In the genomic region with DNA sequence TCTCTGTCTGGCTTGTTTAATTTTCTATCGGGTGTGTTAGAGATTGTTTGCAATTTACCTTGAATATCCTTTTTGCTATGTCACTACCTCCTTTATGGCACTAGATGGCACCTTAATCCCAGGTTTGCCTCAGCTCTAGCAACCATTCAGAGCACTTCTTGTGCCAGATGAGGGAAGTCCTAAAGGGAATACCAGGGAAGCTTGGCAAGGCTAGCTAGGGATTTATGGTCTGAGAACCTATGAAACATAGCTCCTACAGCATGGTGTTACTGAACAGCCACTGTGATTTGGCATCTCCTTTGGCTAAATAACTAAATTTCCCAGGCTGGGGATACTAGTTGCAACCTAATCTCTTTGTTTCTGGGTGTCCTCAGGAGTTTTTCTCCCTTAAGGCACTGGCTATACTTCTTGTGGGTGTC, we compare ENCODE assay signal across 8 cellular contexts.
DNase-seq lines count a peak whose midpoint lies in the region; ATAC-seq and TF ChIP-seq lines count a peak whose summit lies in the region.

No MANE protein-coding gene starts in this region.

- peak; percentile 95 for ATAC-seq in GM23338
- peak; percentile 75 to 96 (median 88) for ATAC-seq in heart right ventricle

- no peak overlapping the region for H3K4me2 ChIP-seq in GM23338

- H3K27me3 ChIP-seq in GM23338 (ENCODE audit: insufficient read depth) (no peaks in the 10 kb centered on the region), NT2/D1 (ENCODE audit: insufficient read depth, insufficient read length) (no peaks in the 10 kb centered on the region), heart right ventricle (no peaks in the 10 kb centered on the region)

- DNase-seq in activated T-cell treated with anti-CD3 and anti-CD28 coated beads for 1 hour (ENCODE audit: low read depth) (peak; percentile 11), GM23338 (ENCODE audit: low spot score) (peak; percentile 85), KG1 (lab: John Stamatoyannopoulos, UW) (peak; percentile 42), NT2/D1 (ENCODE audit: low read depth, low spot score) (peak; percentile 77), heart right ventricle (peak in 1 of 2 donors; percentile 51), putamen (ENCODE audit: low spot score) (peak; percentile 59)
- no peak for DNase-seq in activated T-cell treated with anti-CD3 and anti-CD28 coated beads, Interleukin-2, amount 50 U/mL, for 24 hours
- DNase-seq in activated naive CD8-positive, alpha-beta T cell treated with anti-CD3 and anti-CD28 coated beads for 36 hours: peak; percentile 16

- H3K36me3 Mint-ChIP-seq in activated T-cell treated with anti-CD3 and anti-CD28 coated beads, Interleukin-2, amount 50 U/mL, for 24 hours (ENCODE audit: low read depth): no peaks in the 10 kb centered on the region
- H3K36me3 Mint-ChIP-seq in GM23338 (ENCODE audit: low read depth): no peaks in the 10 kb centered on the region
- H3K36me3 Mint-ChIP-seq in activated naive CD8-positive, alpha-beta T cell treated with anti-CD3 and anti-CD28 coated beads for 36 hours: no peaks in the 10 kb centered on the region

- intact Hi-C loops in heart right ventricle (cut with DNase I): loop anchor here in 8 of 10 donors (1.0 to 10.0 kb wide), 8 partner anchors 81 to 434 kb away; partner anchors contain the start of gene NIPSNAP2 (in 5 of the 8)

- H3F3A ChIP-seq in GM23338 (replicated peaks; ENCODE audit: low read depth): no peaks in the 10 kb centered on the region

- H3K9me3 ChIP-seq in NT2/D1 (ENCODE audit: insufficient read depth, low read length) (peaks cover 11% of the 10 kb centered on the region), heart right ventricle (peaks cover 0 to 9% (median 0%) of the 10 kb centered on the region in 11 donors)

- no peak overlapping the region for H2AFZ ChIP-seq in GM23338

- H3K9me3 Mint-ChIP-seq in activated T-cell treated with anti-CD3 and anti-CD28 coated beads, Interleukin-2, amount 50 U/mL, for 24 hours: no peaks in the 10 kb centered on the region
- no peaks in the 10 kb centered on the region; the same call in 2 of the 3 replicates for H3K9me3 Mint-ChIP-seq in GM23338
- H3K9me3 Mint-ChIP-seq in activated naive CD8-positive, alpha-beta T cell treated with anti-CD3 and anti-CD28 coated beads for 36 hours: peaks cover 2% of the 10 kb centered on the region

- no peak overlapping the region for H3K27ac ChIP-seq in GM23338 (ENCODE audit: low read depth)
- no peak overlapping the region for H3K27ac ChIP-seq in heart right ventricle

- H3K9ac ChIP-seq in NT2/D1 (ENCODE audit: insufficient read length, low read depth): no peak overlapping the region

- H3K79me2 ChIP-seq in GM23338 (replicated peaks; ENCODE audit: insufficient read depth): no peaks in the 10 kb centered on the region

- 0 to 2% methylated on average over 1 of the region's 1 CpG for WGBS in heart right ventricle, 2 donors

- H3K9me2 ChIP-seq in GM23338 (ENCODE audit: insufficient read depth): no peaks in the 10 kb centered on the region

- H3K4me1 ChIP-seq in GM23338 (ENCODE audit: insufficient read depth): no peaks in the 10 kb centered on the region
- no peaks in the 10 kb centered on the region for H3K4me1 ChIP-seq in NT2/D1 (ENCODE audit: insufficient read depth, insufficient read length)
- H3K4me1 ChIP-seq in heart right ventricle: peaks cover 0 to 7% (median 0%) of the 10 kb centered on the region in 9 donors

- no peaks in the 10 kb centered on the region for H4K20me1 ChIP-seq in GM23338 (replicated peaks; ENCODE audit: insufficient read depth)

- H3K4me3 ChIP-seq in GM23338: no peak overlapping the region
- H3K4me3 ChIP-seq in NT2/D1 (ENCODE audit: insufficient read length, low read depth): no peak overlapping the region
- H3K4me3 ChIP-seq in heart right ventricle: no peak overlapping the region

- H3K4me3 Mint-ChIP-seq in activated T-cell treated with anti-CD3 and anti-CD28 coated beads, Interleukin-2, amount 50 U/mL, for 24 hours: no peak overlapping the region
- no peak overlapping the region for H3K4me3 Mint-ChIP-seq in GM23338
- H3K4me3 Mint-ChIP-seq in activated naive CD8-positive, alpha-beta T cell treated with anti-CD3 and anti-CD28 coated beads for 36 hours: no peak overlapping the region

- no peaks in the 10 kb centered on the region for H3K36me3 ChIP-seq in GM23338 (ENCODE audit: insufficient read depth)
- H3K36me3 ChIP-seq in NT2/D1 (ENCODE audit: insufficient read depth, insufficient read length, low read length): no peaks in the 10 kb centered on the region
- no peaks in the 10 kb centered on the region for H3K36me3 ChIP-seq in heart right ventricle

- TF ChIP-seq CTCF in GM23338 (conservative IDR thresholded peaks at IDR 0.05; ENCODE audit: low read depth in 2 of 2) (peak; percentile 86 to 88), heart right ventricle (IDR thresholded peaks at IDR 0.05) (peak; percentile 55 to 85 (median 80))

- no peaks in the 10 kb centered on the region for H3K27me3 Mint-ChIP-seq in activated T-cell treated with anti-CD3 and anti-CD28 coated beads, Interleukin-2, amount 50 U/mL, for 24 hours
- peaks cover 1% of the 10 kb centered on the region for H3K27me3 Mint-ChIP-seq in GM23338 (ENCODE audit: insufficient read depth, low read depth, poor library complexity)
- H3K27me3 Mint-ChIP-seq in activated naive CD8-positive, alpha-beta T cell treated with anti-CD3 and anti-CD28 coated beads for 36 hours: no peaks in the 10 kb centered on the region

- H3K4me1 Mint-ChIP-seq in activated T-cell treated with anti-CD3 and anti-CD28 coated beads, Interleukin-2, amount 50 U/mL, for 24 hours (ENCODE audit: low read depth): peaks cover 13% of the 10 kb centered on the region
- H3K4me1 Mint-ChIP-seq in GM23338: no peaks in the 10 kb centered on the region
- H3K4me1 Mint-ChIP-seq in activated naive CD8-positive, alpha-beta T cell treated with anti-CD3 and anti-CD28 coated beads for 36 hours: peaks cover 5% of the 10 kb centered on the region

- no peak overlapping the region for H3K27ac Mint-ChIP-seq in activated T-cell treated with anti-CD3 and anti-CD28 coated beads, Interleukin-2, amount 50 U/mL, for 24 hours
- no peak overlapping the region for H3K27ac Mint-ChIP-seq in GM23338
- H3K27ac Mint-ChIP-seq in activated naive CD8-positive, alpha-beta T cell treated with anti-CD3 and anti-CD28 coated beads for 36 hours: peak overlapping the region; percentile 62

TF ChIP-seq in GM23338, 12 proteins besides CTCF, POLR2A, EP300 and RAD21 (continues in another document):
- TF ChIP-seq POLR2AphosphoS5 (IDR thresholded peaks at IDR 0.05; ENCODE audit: low read depth) (no peak), ETS1 (IDR thresholded peaks at IDR 0.05) (no peak), JUNB (IDR thresholded peaks at IDR 0.05; ENCODE audit: unreplicated experiment) (no peak)
